ENCODE assay signal across 8 cellular contexts in genomic region chr3:125602752-125603649, GRCh38. TPM values are rescaled to one million over a fixed set of nuclear protein-coding genes. Genes with fewer than 3 reads are reported as not detected.
DNase-seq lines count a peak whose midpoint lies in the region; TF ChIP-seq lines count a peak whose summit lies in the region.
"Had no signal": no experiment of that assay in that cellular context is flagged by ENCODE, and none has a peak within 500 bp of the region (broad histone marks: within the 10 kb centered on the region; RNA-seq: fewer than 3 reads in every experiment).

No MANE protein-coding gene starts in this region.

- H3K27ac ChIP-seq in iPS-20b (ENCODE audit: low read length) (no peak overlapping the region), testis (peak overlapping the region; percentile 4 to 51)

- no peaks in the 10 kb centered on the region for H3K27me3 ChIP-seq in iPS-20b (ENCODE audit: insufficient read depth, low read length)
- no peaks in the 10 kb centered on the region for H3K27me3 ChIP-seq in testis

- no peak overlapping the region for H3K4me3 ChIP-seq in iPS-20b (ENCODE audit: low read length)
- no peak overlapping the region for H3K4me3 ChIP-seq in testis

- DNase-seq in HT1080 (ENCODE audit: low read depth) = peak; percentile 87
- peak; percentile 73 for DNase-seq in amniotic stem cell (lab: John Stamatoyannopoulos, UW)
- peak; percentile 84 for DNase-seq in testis
- DNase-seq in NCI-H1930 (lab: John Stamatoyannopoulos, UW) = no peak
- DNase-seq in activated CD8-positive, alpha-beta memory T cell treated with anti-CD3 and anti-CD28 coated beads, Interleukin-2, amount 50 U/mL, for 4 hours = no peak
- no peak for DNase-seq in activated CD8-positive, alpha-beta memory T cell treated with anti-CD3 and anti-CD28 coated beads for 24 hours
- DNase-seq: activated CD4-positive, CD25-positive, alpha-beta regulatory T cell had no signal

- H3K4me1 ChIP-seq in iPS-20b (ENCODE audit: insufficient read depth, low read length) (peaks cover 15% of the 10 kb centered on the region; the same call in 1 of the 2 replicates), testis (peaks cover 8% of the 10 kb centered on the region)

- no peak for TF ChIP-seq POLR2A in testis (IDR thresholded peaks at IDR 0.05)

- H3K9ac ChIP-seq in iPS-20b (ENCODE audit: low read depth, low read length) = peak overlapping the region; percentile 31; the same call in 1 of the 2 replicates

- H3K9me3 ChIP-seq in iPS-20b (ENCODE audit: insufficient read depth, low read depth, low read length) (no peaks in the 10 kb centered on the region), testis (no peaks in the 10 kb centered on the region)

- 30 to 42% methylated on average over 10 of the region's 10 CpGs for WGBS in testis, 2 donors

- no peaks in the 10 kb centered on the region for H3K36me3 ChIP-seq in iPS-20b (ENCODE audit: insufficient read depth, low read depth, low read length)
- H3K36me3 ChIP-seq in testis (ENCODE audit: low read depth, missing control alignments) = no peaks in the 10 kb centered on the region

- intact Hi-C loops in testis (cut with DNase I; ENCODE audit: low total_unique reads) = no loop called here

- peak; percentile 13 to 26 (median 22) for TF ChIP-seq CTCF in testis (IDR thresholded peaks at IDR 0.05)

RNA-seq across cellular contexts. Expression of gene OSBPL11, which starts 7.7 kb away (rescaled TPM):
- 16.1 and 18.8 TPM in 2 replicates for total RNA-seq in HT1080 (2014; rRNA removed; shearing (Covaris generic))
- 14.3 and 16.3 TPM in 2 replicates for polyA plus RNA-seq in HT1080 (2015; cell fraction: cytosol; rRNA removed)
- 15.8 and 16.4 TPM in 2 replicates for polyA plus RNA-seq in HT1080 (2015; cell fraction: nucleus; rRNA removed)
- 10 to 100 TPM; 27.0 to 37.9 TPM for total RNA-seq in testis
- 19.2 TPM for polyA plus RNA-seq in testis (ENCODE audit: insufficient read depth, low read depth, low replicate concordance)

Comparison
In these comparisons a context has a peak if more than half of its experiments do, and no peak if none do; other contexts are left out.
1. DNase-seq: peak in HT1080 (single experiment), amniotic stem cell (single experiment) and testis (single experiment); none in NCI-H1930 (0 of 2), activated CD8-positive, alpha-beta memory T cell treated with anti-CD3 and anti-CD28 coated beads, Interleukin-2, amount 50 U/mL, for 4 hours (single experiment) and activated CD8-positive, alpha-beta memory T cell treated with anti-CD3 and anti-CD28 coated beads for 24 hours (single experiment).